Comparison of ENCODE assay signal across 30 cellular contexts in the genomic region with DNA sequence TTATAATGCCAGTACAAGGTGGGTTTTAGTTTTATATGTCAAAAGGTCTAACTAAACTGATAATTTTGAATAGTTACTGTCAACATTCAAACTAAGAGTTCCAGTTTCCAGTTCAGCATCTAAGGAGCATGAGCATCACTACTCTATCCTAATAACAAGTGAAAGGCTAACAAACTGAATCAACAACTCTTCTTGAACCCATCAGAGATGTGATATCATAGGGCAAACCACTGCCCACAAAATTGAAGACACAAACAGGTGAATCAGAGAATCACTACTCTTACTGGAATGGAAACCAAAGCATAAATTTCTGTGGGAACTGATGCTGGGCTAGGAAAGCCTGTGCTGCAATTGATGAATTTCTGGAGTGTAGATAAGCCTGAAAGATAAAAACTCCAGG.
"Had no signal": no experiment of that assay in that cellular context is flagged by ENCODE, and none has a peak within 500 bp of the region (broad histone marks: within the 10 kb centered on the region; RNA-seq: fewer than 3 reads in every experiment).

No MANE protein-coding gene starts in this region.

- H3K9me3 ChIP-seq: body of pancreas, esophagus muscularis mucosa, gastrocnemius medialis, heart right ventricle had no signal

- H3K4me1 ChIP-seq: body of pancreas, gastrocnemius medialis, heart right ventricle had no signal

- H3K36me3 Mint-ChIP-seq: activated CD8-positive, alpha-beta memory T cell treated with anti-CD3 and anti-CD28 coated beads, Interleukin-2, amount 10 ng/mL, durations not matched to agents 7 days and 5 days; activated naive CD4-positive, alpha-beta T cell treated with anti-CD3 and anti-CD28 coated beads, Interleukin-2, amount 10 ng/mL, durations not matched to agents 7 days and 5 days; activated naive CD8-positive, alpha-beta T cell; T-cell had no signal

- H3K27ac Mint-ChIP-seq: activated B cell treated with CpG ODN at 0.5 μM for 24 hours; activated CD4-positive, alpha-beta memory T cell treated with anti-CD3 and anti-CD28 coated beads, Interleukin-2, amount 10 ng/mL, durations not matched to agents 7 days and 5 days; activated CD4-positive, alpha-beta T cell treated with anti-CD3 and anti-CD28 coated beads, Interleukin-2, amount 10 ng/mL, durations not matched to agents 24 days and 14 days; activated CD8-positive, alpha-beta memory T cell treated with anti-CD3 and anti-CD28 coated beads, Interleukin-2, amount 10 ng/mL, durations not matched to agents 7 days and 5 days; activated naive CD4-positive, alpha-beta T cell treated with anti-CD3 and anti-CD28 coated beads, Interleukin-2, amount 10 ng/mL, durations not matched to agents 7 days and 5 days; activated naive CD8-positive, alpha-beta T cell; activated T-helper 2 cell treated with anti-CD3 and anti-CD28 coated beads, Interferon-gamma antibody, Interleukin-2, Interleukin-4, amounts not matched to agents 10 μg/mL and 5 μg/mL and 100 μg/mL, durations not matched to agents 14 hours and 24 hours and 36 hours; effector memory CD8-positive, alpha-beta T cell; T-cell; T-helper 1 cell treated with Interleukin-12 subunit alpha and Interleukin-12 subunit beta and Interleukin-4 antibody, amounts not matched to agents 30 μg/mL and 1 μg/mL, for 36 hours had no signal

- H3K4me1 Mint-ChIP-seq: activated CD4-positive, alpha-beta memory T cell treated with anti-CD3 and anti-CD28 coated beads, Interleukin-2, amount 10 ng/mL, durations not matched to agents 7 days and 5 days; activated CD4-positive, alpha-beta T cell treated with anti-CD3 and anti-CD28 coated beads, Interleukin-2, amount 10 ng/mL, durations not matched to agents 24 days and 14 days; activated naive CD4-positive, alpha-beta T cell treated with anti-CD3 and anti-CD28 coated beads, Interleukin-2, amount 10 ng/mL, durations not matched to agents 7 days and 5 days; T-cell had no signal

- H3K27ac ChIP-seq: body of pancreas, esophagus muscularis mucosa, foreskin keratinocyte, gastrocnemius medialis, heart right ventricle, hepatocyte, WERI-Rb-1 had no signal

- H3K4me3 ChIP-seq: body of pancreas, esophagus muscularis mucosa, gastrocnemius medialis, heart right ventricle, hepatocyte had no signal

- H3K36me3 ChIP-seq: esophagus muscularis mucosa, gastrocnemius medialis, heart right ventricle, WERI-Rb-1 had no signal

- ATAC-seq: activated CD4-positive, CD25-positive, alpha-beta regulatory T cell treated with anti-CD3 and anti-CD28 coated beads, Interleukin-2, amount 50 U/mL, for 24 hours; activated CD8-positive, alpha-beta memory T cell treated with anti-CD3 and anti-CD28 coated beads, Interleukin-2, amount 10 ng/mL, durations not matched to agents 7 days and 5 days; body of pancreas; effector memory CD8-positive, alpha-beta T cell; foreskin keratinocyte; gastrocnemius medialis; heart right ventricle; T-cell had no signal

- H3K27me3 ChIP-seq: body of pancreas, esophagus muscularis mucosa, foreskin keratinocyte, gastrocnemius medialis, heart right ventricle, hepatocyte had no signal

- H3K27me3 Mint-ChIP-seq: activated B cell treated with CpG ODN at 0.5 μM for 24 hours; activated CD4-positive, alpha-beta memory T cell treated with anti-CD3 and anti-CD28 coated beads, Interleukin-2, amount 10 ng/mL, durations not matched to agents 7 days and 5 days; activated naive CD4-positive, alpha-beta T cell treated with anti-CD3 and anti-CD28 coated beads, Interleukin-2, amount 10 ng/mL, durations not matched to agents 7 days and 5 days; activated naive CD8-positive, alpha-beta T cell; T-cell had no signal

- DNase-seq: activated B cell treated with CpG ODN at 0.5 μM for 24 hours; activated CD4-positive, alpha-beta memory T cell treated with anti-CD3 and anti-CD28 coated beads, Interleukin-2, amount 10 ng/mL, durations not matched to agents 7 days and 5 days; activated CD4-positive, alpha-beta T cell treated with anti-CD3 and anti-CD28 coated beads, Interleukin-2, amount 10 ng/mL, durations not matched to agents 24 days and 14 days; activated CD8-positive, alpha-beta memory T cell treated with anti-CD3 and anti-CD28 coated beads, Interleukin-2, amount 10 ng/mL, durations not matched to agents 7 days and 5 days; activated CD8-positive, alpha-beta memory T cell treated with anti-CD3 and anti-CD28 coated beads, Interleukin-2, amount 50 U/mL, for 4 hours; activated effector memory CD4-positive, alpha-beta T cell treated with anti-CD3 and anti-CD28 coated beads, Interleukin-2, amount 50 U/mL, for 16 hours; activated naive CD4-positive, alpha-beta T cell treated with anti-CD3 and anti-CD28 coated beads, Interleukin-2, amount 10 ng/mL, durations not matched to agents 7 days and 5 days; activated T-cell treated with anti-CD3 and anti-CD28 coated beads, Interleukin-2, amount 50 U/mL, for 1 hour; amniotic stem cell; anterior cingulate cortex; body of pancreas; caudate nucleus; cortex of kidney; dermis blood vessel endothelial cell; effector CD4-positive, alpha-beta T cell; effector memory CD8-positive, alpha-beta T cell; erythroblast; foreskin keratinocyte; gastrocnemius medialis; heart right ventricle; SW 1271; T-cell; T-helper 9 cell; WERI-Rb-1 had no signal

- H3K4me3 Mint-ChIP-seq: activated B cell treated with CpG ODN at 0.5 μM for 24 hours; activated CD4-positive, alpha-beta memory T cell treated with anti-CD3 and anti-CD28 coated beads, Interleukin-2, amount 10 ng/mL, durations not matched to agents 7 days and 5 days; activated CD4-positive, alpha-beta T cell treated with anti-CD3 and anti-CD28 coated beads, Interleukin-2, amount 10 ng/mL, durations not matched to agents 24 days and 14 days; activated CD8-positive, alpha-beta memory T cell treated with anti-CD3 and anti-CD28 coated beads, Interleukin-2, amount 10 ng/mL, durations not matched to agents 7 days and 5 days; activated naive CD4-positive, alpha-beta T cell treated with anti-CD3 and anti-CD28 coated beads, Interleukin-2, amount 10 ng/mL, durations not matched to agents 7 days and 5 days; activated naive CD8-positive, alpha-beta T cell; effector memory CD8-positive, alpha-beta T cell; T-cell; T-helper 1 cell treated with Interleukin-12 subunit alpha and Interleukin-12 subunit beta and Interleukin-4 antibody, amounts not matched to agents 30 μg/mL and 1 μg/mL, for 36 hours had no signal

- H3K9me3 Mint-ChIP-seq: activated B cell treated with CpG ODN at 0.5 μM for 24 hours; activated CD4-positive, alpha-beta memory T cell treated with anti-CD3 and anti-CD28 coated beads, Interleukin-2, amount 10 ng/mL, durations not matched to agents 7 days and 5 days; activated naive CD4-positive, alpha-beta T cell treated with anti-CD3 and anti-CD28 coated beads, Interleukin-2, amount 10 ng/mL, durations not matched to agents 7 days and 5 days; activated T-helper 2 cell treated with anti-CD3 and anti-CD28 coated beads, Interferon-gamma antibody, Interleukin-2, Interleukin-4, amounts not matched to agents 10 μg/mL and 5 μg/mL and 100 μg/mL, durations not matched to agents 14 hours and 24 hours and 36 hours; effector memory CD8-positive, alpha-beta T cell; T-cell; T-helper 1 cell treated with Interleukin-12 subunit alpha and Interleukin-12 subunit beta and Interleukin-4 antibody, amounts not matched to agents 30 μg/mL and 1 μg/mL, for 36 hours had no signal
